In genomic region chr11:134743809-134744195, GRCh38 we compare ENCODE assay signal across 17 cellular contexts.
"Had no signal": no experiment of that assay in that cellular context is flagged by ENCODE, and none has a peak within 500 bp of the region (broad histone marks: within the 10 kb centered on the region; RNA-seq: fewer than 3 reads in every experiment).

No MANE protein-coding gene starts in this region.

- H3K36me3 ChIP-seq: colonic mucosa, ovary, spleen had no signal

- H3K4me3 ChIP-seq: colonic mucosa, lung, ovary, spleen had no signal

- H3K9me3 ChIP-seq: colonic mucosa, ovary had no signal

- DNase-seq: colonic mucosa; dermis blood vessel endothelial cell; foreskin keratinocyte; kidney; left colon; left ventricle myocardium superior; mesenchymal stem cell; naive thymus-derived CD4-positive, alpha-beta T cell; ovary; stimulated activated CD4-positive, alpha-beta T cell treated with anti-CD3 and anti-CD28 coated beads, Interleukin-15, amount 100 ng/mL, for 24 hours; stimulated activated CD4-positive, alpha-beta T cell treated with anti-CD3 and anti-CD28 coated beads, Interleukin-1b, Interleukin-23, amount 100 ng/mL, for 48 hours; stimulated activated naive CD4-positive, alpha-beta T cell treated with Interleukin-2 at 50 U/mL for 16 hours; trophoblast cell had no signal

- H3K27ac ChIP-seq: colonic mucosa, foreskin keratinocyte, ovary, spleen had no signal

- ATAC-seq: foreskin keratinocyte; left colon; left ventricle myocardium superior; naive thymus-derived CD4-positive, alpha-beta T cell; sciatic nerve had no signal

- H3K4me1 ChIP-seq: colonic mucosa, foreskin keratinocyte, spleen had no signal

- H3K27me3 ChIP-seq: colonic mucosa, foreskin keratinocyte, ovary had no signal

- FAIRE-seq: endothelial cell of umbilical vein, kidney had no signal
